ENCODE assay signal across 21 cellular contexts in the genomic region with DNA sequence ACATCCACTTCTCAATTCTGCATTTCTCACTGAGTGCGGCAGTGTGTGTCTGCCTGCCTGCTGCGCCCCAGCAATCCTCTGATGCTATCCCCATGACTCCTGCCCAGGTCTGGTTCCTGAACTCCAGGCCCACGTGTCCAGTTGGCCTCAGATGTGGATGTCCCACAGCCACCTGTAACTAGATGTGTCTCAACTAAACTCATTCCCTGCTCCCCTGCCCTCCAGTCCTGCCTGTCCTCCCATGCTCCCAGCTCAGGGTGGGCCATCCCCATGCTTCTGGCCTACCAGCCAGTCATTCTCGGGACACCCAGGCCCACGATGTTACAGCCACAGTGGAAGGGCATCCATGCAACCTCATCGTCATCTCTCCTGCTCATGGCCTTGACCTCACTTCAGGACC.
DNase-seq lines count a peak whose midpoint lies in the region; ATAC-seq, FAIRE-seq and TF ChIP-seq lines count a peak whose summit lies in the region.
"Had no signal": no experiment of that assay in that cellular context is flagged by ENCODE, and none has a peak within 500 bp of the region (broad histone marks: within the 10 kb centered on the region; RNA-seq: fewer than 3 reads in every experiment).

No MANE protein-coding gene starts in this region.

- H3K4me3 ChIP-seq in H7 (ENCODE audit: insufficient read depth, low read depth, low read length), result no peak overlapping the region
- no peak overlapping the region for H3K4me3 ChIP-seq in kidney (ENCODE audit: low read length in 2 of 2)
- H3K4me3 ChIP-seq: MG63, mucosa of descending colon had no signal

- no peaks in the 10 kb centered on the region for H3K4me1 ChIP-seq in kidney (ENCODE audit: control insufficient read depth in 1 of 2, insufficient read depth in 1 of 2, low read depth in 1 of 2, low read length in 2 of 2)
- H3K4me1 ChIP-seq: BE2C, parathyroid adenoma had no signal

- no peak for ATAC-seq in activated naive CD8-positive, alpha-beta T cell treated with anti-CD3 and anti-CD28 coated beads, Interleukin-2, amount 10 ng/mL, durations not matched to agents 7 days and 5 days (ENCODE audit: low read depth)
- ATAC-seq in central memory CD8-positive, alpha-beta T cell (replicated peaks; ENCODE audit: extremely low read depth, poor library complexity, severe bottlenecking), result no peak
- ATAC-seq in sciatic nerve, result no peak
- no peak for ATAC-seq in HG02798 (IDR thresholded peaks at IDR 0.05; ENCODE audit: poor library complexity, unreplicated experiment)
- ATAC-seq: mucosa of descending colon had no signal

- H3K9me3 ChIP-seq in kidney (ENCODE audit: control insufficient read depth in 1 of 2, low read length in 2 of 2), result peaks cover 0 to 10% of the 10 kb centered on the region in 2 donors
- H3K9me3 ChIP-seq: BE2C had no signal

- peaks cover 8% of the 10 kb centered on the region for H3K27me3 ChIP-seq in H7 (ENCODE audit: control insufficient read depth, insufficient read depth, low read length)
- H3K27me3 ChIP-seq: BE2C, MG63 had no signal

- H3K27ac ChIP-seq in kidney (ENCODE audit: low read depth in 2 of 2, low read length in 2 of 2), result no peak overlapping the region
- H3K27ac ChIP-seq: parathyroid adenoma had no signal

- H3K9ac ChIP-seq in kidney (ENCODE audit: low read length in 2 of 2), result no peak overlapping the region
- H3K9ac ChIP-seq: parathyroid adenoma had no signal

- H3K4me3 Mint-ChIP-seq in activated naive CD8-positive, alpha-beta T cell treated with anti-CD3 and anti-CD28 coated beads, Interleukin-2, amount 10 ng/mL, durations not matched to agents 7 days and 5 days, result no peak overlapping the region
- no peak overlapping the region for H3K4me3 Mint-ChIP-seq in activated naive CD8-positive, alpha-beta T cell treated with anti-CD3 and anti-CD28 coated beads for 36 hours
- H3K4me3 Mint-ChIP-seq in central memory CD8-positive, alpha-beta T cell, result peak overlapping the region; percentile 2
- H3K4me3 Mint-ChIP-seq: activated CD4-positive, alpha-beta memory T cell treated with anti-CD3 and anti-CD28 coated beads, Interleukin-2, amount 10 ng/mL, durations not matched to agents 7 days and 5 days; H9 had no signal

- no peak for TF ChIP-seq CTCF in kidney (IDR thresholded peaks at IDR 0.05; ENCODE audit: borderline replicate concordance, extremely low read depth, insufficient read depth)

- no peak overlapping the region for H3K27ac Mint-ChIP-seq in activated naive CD8-positive, alpha-beta T cell treated with anti-CD3 and anti-CD28 coated beads, Interleukin-2, amount 10 ng/mL, durations not matched to agents 7 days and 5 days
- no peak overlapping the region for H3K27ac Mint-ChIP-seq in activated naive CD8-positive, alpha-beta T cell treated with anti-CD3 and anti-CD28 coated beads for 36 hours
- no peak overlapping the region for H3K27ac Mint-ChIP-seq in central memory CD8-positive, alpha-beta T cell (ENCODE audit: low read depth)
- H3K27ac Mint-ChIP-seq: activated CD4-positive, alpha-beta memory T cell treated with anti-CD3 and anti-CD28 coated beads, Interleukin-2, amount 10 ng/mL, durations not matched to agents 7 days and 5 days; H9 had no signal

- peaks cover 3% of the 10 kb centered on the region for H3K36me3 Mint-ChIP-seq in activated naive CD8-positive, alpha-beta T cell treated with anti-CD3 and anti-CD28 coated beads, Interleukin-2, amount 10 ng/mL, durations not matched to agents 7 days and 5 days
- peaks cover 26% of the 10 kb centered on the region for H3K36me3 Mint-ChIP-seq in activated naive CD8-positive, alpha-beta T cell treated with anti-CD3 and anti-CD28 coated beads for 36 hours
- H3K36me3 Mint-ChIP-seq in central memory CD8-positive, alpha-beta T cell (ENCODE audit: insufficient read depth), result peaks cover 10% of the 10 kb centered on the region

- peak; percentile 24 for DNase-seq in activated naive CD8-positive, alpha-beta T cell treated with anti-CD3 and anti-CD28 coated beads, Interleukin-2, amount 10 ng/mL, durations not matched to agents 7 days and 5 days
- no peak for DNase-seq in activated naive CD8-positive, alpha-beta T cell treated with anti-CD3 and anti-CD28 coated beads for 36 hours
- DNase-seq in H7, result peak; percentile 4
- DNase-seq in central memory CD8-positive, alpha-beta T cell (ENCODE audit: low spot score in 2 of 2), result no peak
- DNase-seq in sciatic nerve (ENCODE audit: low spot score), result peak; percentile 46
- DNase-seq in NCI-H526 treated with DMSO at 0.1 percent for 48 hours (lab: John Stamatoyannopoulos, UW), result no peak
- no peak for DNase-seq in kidney
- DNase-seq: activated CD4-positive, alpha-beta memory T cell treated with anti-CD3 and anti-CD28 coated beads, Interleukin-2, amount 10 ng/mL, durations not matched to agents 7 days and 5 days; activated CD8-positive, alpha-beta memory T cell treated with anti-CD3 and anti-CD28 coated beads, Interleukin-2, amount 50 U/mL, for 48 hours; BE2C; H9; MG63; NCI-H1105 treated with DMSO at 0.1 percent for 48 hours; NCI-H2029 treated with DMSO at 0.1 percent for 48 hours; NCI-H526; stimulated activated CD4-positive, alpha-beta T cell treated with anti-CD3 and anti-CD28 coated beads, Interleukin-15, amount 100 ng/mL, for 24 hours; T-helper 1 cell had no signal

- no peaks in the 10 kb centered on the region for H3K9me3 Mint-ChIP-seq in activated naive CD8-positive, alpha-beta T cell treated with anti-CD3 and anti-CD28 coated beads, Interleukin-2, amount 10 ng/mL, durations not matched to agents 7 days and 5 days
- peaks cover 11% of the 10 kb centered on the region for H3K9me3 Mint-ChIP-seq in activated naive CD8-positive, alpha-beta T cell treated with anti-CD3 and anti-CD28 coated beads for 36 hours
- H3K9me3 Mint-ChIP-seq in central memory CD8-positive, alpha-beta T cell, result no peaks in the 10 kb centered on the region
- H3K9me3 Mint-ChIP-seq: activated CD4-positive, alpha-beta memory T cell treated with anti-CD3 and anti-CD28 coated beads, Interleukin-2, amount 10 ng/mL, durations not matched to agents 7 days and 5 days had no signal

- peaks cover 15% of the 10 kb centered on the region for H3K27me3 Mint-ChIP-seq in activated naive CD8-positive, alpha-beta T cell treated with anti-CD3 and anti-CD28 coated beads, Interleukin-2, amount 10 ng/mL, durations not matched to agents 7 days and 5 days
- no peaks in the 10 kb centered on the region for H3K27me3 Mint-ChIP-seq in activated naive CD8-positive, alpha-beta T cell treated with anti-CD3 and anti-CD28 coated beads for 36 hours
- no peaks in the 10 kb centered on the region for H3K27me3 Mint-ChIP-seq in central memory CD8-positive, alpha-beta T cell

- peaks cover 12% of the 10 kb centered on the region for H3K4me1 Mint-ChIP-seq in activated naive CD8-positive, alpha-beta T cell treated with anti-CD3 and anti-CD28 coated beads, Interleukin-2, amount 10 ng/mL, durations not matched to agents 7 days and 5 days
- peaks cover 24% of the 10 kb centered on the region for H3K4me1 Mint-ChIP-seq in activated naive CD8-positive, alpha-beta T cell treated with anti-CD3 and anti-CD28 coated beads for 36 hours
- peaks cover 19% of the 10 kb centered on the region for H3K4me1 Mint-ChIP-seq in central memory CD8-positive, alpha-beta T cell

- FAIRE-seq in kidney (lab: Jason Lieb, UNC), result no peak
- FAIRE-seq: islet of Langerhans had no signal

- intact Hi-C loops in sciatic nerve (cut with DNase I) (no loop called here), kidney (cut with DNase I) (no loop called here)

- H3K36me3 ChIP-seq in H7 (replicated peaks; ENCODE audit: control insufficient read depth, insufficient read depth, low read length) (no peaks in the 10 kb centered on the region), kidney (ENCODE audit: control insufficient read depth in 1 of 2, insufficient read depth in 2 of 2, low read length in 2 of 2) (no peaks in the 10 kb centered on the region)
- H3K36me3 ChIP-seq: BE2C, MG63 had no signal

- POLR2A ChIA-PET in activated naive CD8-positive, alpha-beta T cell treated with anti-CD3 and anti-CD28 coated beads, Interleukin-2, amount 10 ng/mL, durations not matched to agents 7 days and 5 days (lab: Charles Lee), result no interaction called here

Comparison
In these comparisons a context has a peak if more than half of its experiments do, and no peak if none do; other contexts are left out.
1. DNase-seq: peak in activated naive CD8-positive, alpha-beta T cell treated with anti-CD3 and anti-CD28 coated beads, Interleukin-2, amount 10 ng/mL, durations not matched to agents 7 days and 5 days (single experiment), H7 (single experiment) and sciatic nerve (single experiment); none in activated naive CD8-positive, alpha-beta T cell treated with anti-CD3 and anti-CD28 coated beads for 36 hours (single experiment), central memory CD8-positive, alpha-beta T cell (0 of 2), NCI-H526 treated with DMSO at 0.1 percent for 48 hours (single experiment) and kidney (single experiment).